Comparison of ENCODE assay signal across 19 cellular contexts in genomic region chr2:172357442-172357841, GRCh38.
"Had no signal": no experiment of that assay in that cellular context is flagged by ENCODE, and none has a peak within 500 bp of the region (broad histone marks: within the 10 kb centered on the region; RNA-seq: fewer than 3 reads in every experiment).

No MANE protein-coding gene starts in this region.

- H3K4me1 Mint-ChIP-seq: immature natural killer cell had no signal

- H3K27ac ChIP-seq: sigmoid colon, stomach, thoracic aorta had no signal

- H3K27me3 Mint-ChIP-seq: activated CD8-positive, alpha-beta T cell treated with anti-CD3 and anti-CD28 coated beads for 36 hours had no signal

- DNase-seq: activated CD4-positive, alpha-beta T cell treated with anti-CD3 and anti-CD28 coated beads for 4 hours; activated CD8-positive, alpha-beta memory T cell treated with anti-CD3 and anti-CD28 coated beads, Interleukin-2, amount 50 U/mL, for 4 hours; activated CD8-positive, alpha-beta T cell treated with anti-CD3 and anti-CD28 coated beads for 36 hours; activated naive CD4-positive, alpha-beta T cell treated with Interleukin-2 at 50 U/mL for 16 hours; central memory CD4-positive, alpha-beta T cell; cortex of kidney; effector memory CD8-positive, alpha-beta T cell; immature natural killer cell; mammary epithelial cell; occipital lobe; sigmoid colon; stimulated activated CD4-positive, alpha-beta T cell treated with anti-CD3 and anti-CD28 coated beads, Interleukin-12 subunit alpha, Interleukin-12 subunit beta, amount 100 ng/mL, for 4 hours; stimulated activated CD4-positive, alpha-beta T cell treated with anti-CD3 and anti-CD28 coated beads, Interleukin-4, amount 100 ng/mL, for 1 hour; stimulated activated CD8-positive, alpha-beta memory T cell treated with anti-CD3 and anti-CD28 coated beads, Interleukin-4, amount 100 ng/mL, for 48 hours; stomach had no signal

- H3K27me3 ChIP-seq: sigmoid colon, stomach had no signal

- H3K9me3 ChIP-seq: sigmoid colon, stomach, thoracic aorta had no signal

- H3K36me3 ChIP-seq: sigmoid colon, stomach, thoracic aorta had no signal

- H3K4me3 ChIP-seq: sigmoid colon, stomach, thoracic aorta had no signal

- H3K4me1 ChIP-seq: sigmoid colon had no signal

- H3K9me3 Mint-ChIP-seq: activated CD8-positive, alpha-beta T cell treated with anti-CD3 and anti-CD28 coated beads for 36 hours; effector memory CD8-positive, alpha-beta T cell; immature natural killer cell; natural killer cell treated with Interleukin-12 subunit alpha and Interleukin-12 subunit beta and Interleukin-15 and Interleukin-18, amount 100 ng/mL, for 72 hours; T-helper 2 cell treated with Interferon-gamma antibody and Interleukin-4, amounts not matched to agents 5 μg/mL and 100 μg/mL, for 36 hours had no signal

- ATAC-seq: activated CD8-positive, alpha-beta T cell treated with anti-CD3 and anti-CD28 coated beads for 36 hours; effector memory CD8-positive, alpha-beta T cell; natural killer cell treated with Interleukin-12 subunit alpha and Interleukin-12 subunit beta and Interleukin-15 and Interleukin-18, amount 100 ng/mL, for 72 hours had no signal

- H3K36me3 Mint-ChIP-seq: immature natural killer cell; natural killer cell treated with Interleukin-12 subunit alpha and Interleukin-12 subunit beta and Interleukin-15 and Interleukin-18, amount 100 ng/mL, for 72 hours had no signal

- H3K27ac Mint-ChIP-seq: activated CD8-positive, alpha-beta T cell treated with anti-CD3 and anti-CD28 coated beads for 36 hours; effector memory CD8-positive, alpha-beta T cell; immature natural killer cell; natural killer cell treated with Interleukin-12 subunit alpha and Interleukin-12 subunit beta and Interleukin-15 and Interleukin-18, amount 100 ng/mL, for 72 hours; progenitor cell of endocrine pancreas; T-helper 2 cell treated with Interferon-gamma antibody and Interleukin-4, amounts not matched to agents 5 μg/mL and 100 μg/mL, for 36 hours had no signal

- H3K4me3 Mint-ChIP-seq: activated CD8-positive, alpha-beta T cell treated with anti-CD3 and anti-CD28 coated beads for 36 hours; effector memory CD8-positive, alpha-beta T cell; immature natural killer cell; natural killer cell treated with Interleukin-12 subunit alpha and Interleukin-12 subunit beta and Interleukin-15 and Interleukin-18, amount 100 ng/mL, for 72 hours; T-helper 2 cell treated with Interferon-gamma antibody and Interleukin-4, amounts not matched to agents 5 μg/mL and 100 μg/mL, for 36 hours had no signal
